8 cellular contexts compared by ENCODE assay signal in the genomic region with DNA sequence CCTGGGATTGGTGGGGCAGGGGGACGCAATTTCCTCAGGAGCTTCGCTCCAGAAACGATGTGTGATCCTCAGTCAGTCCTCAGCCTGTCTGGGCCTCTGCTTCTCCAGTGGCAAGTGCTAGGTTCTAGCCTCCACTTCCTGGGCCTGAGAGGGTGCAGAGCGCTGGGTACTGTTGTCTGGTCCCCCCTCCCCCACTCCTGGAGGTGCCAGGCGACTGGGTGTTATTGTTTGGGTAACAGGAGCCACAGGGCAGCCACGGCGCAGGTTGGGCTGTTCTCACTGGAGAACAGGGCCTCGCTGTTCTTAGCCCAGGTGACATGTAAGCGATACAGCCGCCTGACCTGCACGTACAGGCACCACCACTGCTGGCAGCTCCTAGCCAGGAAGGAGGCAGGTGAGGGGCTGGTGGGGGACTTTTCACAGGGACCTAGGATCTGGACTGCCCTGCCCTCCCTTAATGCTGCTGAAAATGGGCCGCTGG. TPM values are rescaled to one million over a fixed set of nuclear protein-coding genes. Genes with fewer than 3 reads are reported as not detected.
DNase-seq lines count a peak whose midpoint lies in the region; ATAC-seq, FAIRE-seq and TF ChIP-seq lines count a peak whose summit lies in the region.

No MANE protein-coding gene starts in this region.

- CTCF ChIA-PET in H1 (lab: Charles Lee; ENCODE audit: partially characterized antibody) = interaction anchor here (0.7 to 9.3 kb wide), 9 partner anchors 8 to 257 kb away, joined by 3 to 88 read pairs (median 4); no protein-coding TSS in a partner anchor

- H3K36me3 Mint-ChIP-seq in natural killer cell treated with Interleukin-12 subunit alpha and Interleukin-12 subunit beta and Interleukin-15 and Interleukin-18, amount 100 ng/mL, for 72 hours = no peaks in the 10 kb centered on the region

- H3K79me2 ChIP-seq in H1 (ENCODE audit: control insufficient read depth in 1 of 2, insufficient read depth in 2 of 2, low read length in 2 of 2) = peaks cover 0 to 40% of the 10 kb centered on the region in 2 experiments; a peak in 2 of 4 replicates

- peak overlapping the region; percentile 12 for H3K4ac ChIP-seq in H1 (replicated peaks; ENCODE audit: insufficient read length, low read depth, low read length)

- peak overlapping the region; percentile 65 for H2AK5ac ChIP-seq in H1 (ENCODE audit: low read depth, low read length)

- H3K4me3 ChIP-seq in H1 (ENCODE audit: extremely low read depth in 1 of 4, insufficient read depth in 2 of 4, low read depth in 3 of 4, low read length in 4 of 4) = peak overlapping the region; percentile 4 to 97 (median 94); a peak in 7 of 8 replicates

- H3K9ac ChIP-seq in H1 (replicated peaks in 1 of 4; ENCODE audit: extremely low read depth in 1 of 4, low read depth in 3 of 4, low read length in 3 of 4) = peak overlapping the region in 2 of 4 experiments; percentile 34 to 48; a peak in 3 of 7 replicates

- H2BK20ac ChIP-seq in H1 (ENCODE audit: low read length) = peak overlapping the region; percentile 6

- H2BK5ac ChIP-seq in H1 (ENCODE audit: low read depth, low read length) = peak overlapping the region; percentile 94

- ATAC-seq in natural killer cell treated with Interleukin-12 subunit alpha and Interleukin-12 subunit beta and Interleukin-15 and Interleukin-18, amount 100 ng/mL, for 72 hours = no peak
- no peak for ATAC-seq in HG02884 (IDR thresholded peaks at IDR 0.05; ENCODE audit: unreplicated experiment)

- no peak for TF ChIP-seq POLR2A in H1 (IDR thresholded peaks at IDR 0.05; ENCODE audit: control extremely low read depth in 1 of 2, low read depth in 2 of 2, low read length in 2 of 2)

- H4K91ac ChIP-seq in H1 (replicated peaks; ENCODE audit: insufficient read length, low read length) = peak overlapping the region; percentile 63

- peak overlapping the region; percentile 85 for H3K18ac ChIP-seq in H1 (ENCODE audit: extremely low read depth, low read length)

- H2BK120ac ChIP-seq in H1 (replicated peaks; ENCODE audit: low read depth, low read length) = no peak overlapping the region

- peak overlapping the region; percentile 77 for H3K27ac ChIP-seq in H1 (ENCODE audit: low read depth, low read length)

- no peak for TF ChIP-seq RAD21 in H1 (IDR thresholded peaks at IDR 0.05 in 1 of 2, conservative IDR thresholded peaks at IDR 0.05 in 1 of 2; ENCODE audit: low read depth in 2 of 2, low read length in 2 of 2)

- H3K4me3 Mint-ChIP-seq in natural killer cell treated with Interleukin-12 subunit alpha and Interleukin-12 subunit beta and Interleukin-15 and Interleukin-18, amount 100 ng/mL, for 72 hours = peak overlapping the region; percentile 76

- TF ChIP-seq EP300 in H1 (IDR thresholded peaks at IDR 0.05; ENCODE audit: borderline replicate concordance in 1 of 2, low read depth in 2 of 2, low read length in 2 of 2) = no peak

- peak overlapping the region; percentile 93 to 100 for H3K4me2 ChIP-seq in H1 (ENCODE audit: insufficient read depth in 1 of 2, low read depth in 2 of 2, low read length in 2 of 2)

- no peaks in the 10 kb centered on the region for H3K9me3 ChIP-seq in H1 (ENCODE audit: insufficient read depth in 2 of 2, low read depth in 1 of 2, low read length in 1 of 2)

- POLR2A ChIA-PET in H1 (lab: Charles Lee; ENCODE audit: partially characterized antibody) = interaction anchor here (1.0 to 4.9 kb wide), 8 partner anchors 9 to 61 kb away, joined by 3 to 48 read pairs (median 6); a partner anchor contains a TSS

- H4K8ac ChIP-seq in H1 (ENCODE audit: extremely low read depth, insufficient read depth, low read length) = no peak overlapping the region

- peak overlapping the region; percentile 59 for H4K5ac ChIP-seq in H1 (ENCODE audit: insufficient read length, low read depth, low read length)

- FAIRE-seq in H1 (lab: Jason Lieb, UNC) = no peak

- WGBS in H1 (ENCODE audit: extremely low coverage in 1 of 2, insufficient coverage in 1 of 2, insufficient read length in 1 of 2, insufficient replicate concordance in 2 of 2, low coverage in 1 of 2, low lambda C conversion rate in 2 of 2, missing lambda C conversion rate in 1 of 2), 2 experiments = 57% methylated on average over 12 of the region's 12 CpGs; no CpG with 5 or more reads in 1 of the 2 experiments

- no peak overlapping the region for H3K23ac ChIP-seq in H1 (ENCODE audit: insufficient read length)

- no peak overlapping the region for H3K14ac ChIP-seq in H1 (ENCODE audit: insufficient read length)

- H3K4me1 ChIP-seq in H1 (replicated peaks in 1 of 4; ENCODE audit: control insufficient read depth in 3 of 4, insufficient read depth in 4 of 4, low read length in 3 of 4) = peaks cover 11 to 20% (median 19%) of the 10 kb centered on the region in 4 experiments

- peaks cover 9% of the 10 kb centered on the region for H3K79me1 ChIP-seq in H1 (ENCODE audit: low read depth, low read length)

- peaks cover 11% of the 10 kb centered on the region in 2 experiments for H4K20me1 ChIP-seq in H1 (replicated peaks in 1 of 2; ENCODE audit: control insufficient read depth in 1 of 2, insufficient read depth in 2 of 2, low read length in 2 of 2)

- no peaks in the 10 kb centered on the region for H3K27me3 Mint-ChIP-seq in natural killer cell treated with Interleukin-12 subunit alpha and Interleukin-12 subunit beta and Interleukin-15 and Interleukin-18, amount 100 ng/mL, for 72 hours

- H2BK15ac ChIP-seq in H1 (ENCODE audit: low read length) = 0 out of 2 replicates have a peak overlapping the region, but pooled peaks have one; percentile 61

- no peaks in the 10 kb centered on the region for H3K9me3 Mint-ChIP-seq in natural killer cell treated with Interleukin-12 subunit alpha and Interleukin-12 subunit beta and Interleukin-15 and Interleukin-18, amount 100 ng/mL, for 72 hours

- H3K56ac ChIP-seq in H1 (replicated peaks; ENCODE audit: insufficient read length, low read depth, low read length) = peak overlapping the region; percentile 43

- DNase-seq in DMS153 (lab: John Stamatoyannopoulos, UW) = peak; percentile 94
- peak; percentile 77 for DNase-seq in NCI-H2107 (lab: John Stamatoyannopoulos, UW)
- DNase-seq in H1 (ENCODE audit: low read depth in 1 of 2, low spot score in 2 of 2) = no peak
- no peak for DNase-seq in natural killer cell treated with Interleukin-12 subunit alpha and Interleukin-12 subunit beta and Interleukin-15 and Interleukin-18, amount 100 ng/mL, for 72 hours (ENCODE audit: low spot score)
- DNase-seq in nucleus accumbens (lab: John Stamatoyannopoulos, UW) = no peak
- DNase-seq in occipital lobe (lab: John Stamatoyannopoulos, UW) = no peak
- no peak for DNase-seq in T-helper 1 cell

- TF ChIP-seq CTCF in H1 (IDR thresholded peaks at IDR 0.05; ENCODE audit: control extremely low read depth in 1 of 3, insufficient read depth in 1 of 3, low read depth in 1 of 3, low read length in 3 of 3) = no peak

- no peaks in the 10 kb centered on the region for H3K27me3 ChIP-seq in H1 (replicated peaks in 1 of 4; ENCODE audit: control insufficient read depth in 3 of 4, extremely low read depth in 1 of 4, insufficient read depth in 3 of 4, low read length in 3 of 4)

- peaks cover 10% of the 10 kb centered on the region; the same call in 1 of the 2 replicates for H3K23me2 ChIP-seq in H1 (ENCODE audit: low read depth, low read length)

- no peak overlapping the region for H2AFZ ChIP-seq in H1 (ENCODE audit: low read length)

- no peak overlapping the region for H3K27ac Mint-ChIP-seq in natural killer cell treated with Interleukin-12 subunit alpha and Interleukin-12 subunit beta and Interleukin-15 and Interleukin-18, amount 100 ng/mL, for 72 hours

- H3K4me1 Mint-ChIP-seq in natural killer cell treated with Interleukin-12 subunit alpha and Interleukin-12 subunit beta and Interleukin-15 and Interleukin-18, amount 100 ng/mL, for 72 hours (ENCODE audit: low read depth in 2 of 2) = peaks cover 16 to 23% of the 10 kb centered on the region in 2 donors

- H3K36me3 ChIP-seq in H1 (ENCODE audit: control insufficient read depth in 2 of 4, insufficient read depth in 4 of 4, low read length in 3 of 4) = no peaks in the 10 kb centered on the region

- H2BK12ac ChIP-seq in H1 (ENCODE audit: low read depth, low read length) = peak overlapping the region; percentile 45

TF ChIP-seq in H1, 55 proteins besides CTCF, POLR2A, EP300 and RAD21 (continues in another document):
- no peak for TF ChIP-seq CBX8 (IDR thresholded peaks at IDR 0.05; ENCODE audit: borderline replicate concordance, low read depth, low read length)
- TF ChIP-seq SRF (IDR thresholded peaks at IDR 0.05; ENCODE audit: low read depth, low read length) = no peak
- TF ChIP-seq MAFK (IDR thresholded peaks at IDR 0.05; ENCODE audit: low read depth, low read length) = no peak
- no peak for TF ChIP-seq PHF8 (conservative IDR thresholded peaks at IDR 0.05; ENCODE audit: low read depth, low read length)
- no peak for TF ChIP-seq TCF12 (IDR thresholded peaks at IDR 0.05; ENCODE audit: low read depth, low read length)
- no peak for TF ChIP-seq TAF7 (optimal IDR thresholded peaks at IDR 0.05; ENCODE audit: borderline replicate concordance, low read depth, low read length)
- no peak for TF ChIP-seq KDM5A (IDR thresholded peaks at IDR 0.05; ENCODE audit: low read length)

RNA-seq across cellular contexts. Expression of a gene that starts 2.1 kb away (rescaled TPM):
- total RNA-seq in H1 (2021; fragmentation: NEBNext Ultra II Directional; extraction: Animal tissue kit (Norgen Biotek cat#: 25700)) = 55.0 and 56.5 TPM in 2 replicates
- 44.3 and 48.8 TPM in 2 replicates for polyA plus RNA-seq in H1 (2011; rRNA removed)
- polyA plus RNA-seq in H1 (2011; cell fraction: cytosol; rRNA removed) = 46.1 TPM
- 65.0 TPM for polyA plus RNA-seq in H1 (2011; cell fraction: nucleus; rRNA removed)
- polyA plus RNA-seq in H1 (2012, experiment 1 of 2) = 40.0 to 54.8 TPM (median 50.7 TPM) in 4 replicates
- 54.0 TPM for polyA plus RNA-seq in H1 (2012, experiment 2 of 2)
- 33.6 TPM for polyA plus RNA-seq in H1 (2013, experiment 1 of 2)
- 28.5 TPM for polyA plus RNA-seq in H1 (2013, experiment 2 of 2)
- polyA minus RNA-seq in H1 (2011; rRNA and poly(A)+ RNA removed) = 63.2 and 67.1 TPM in 2 replicates
- 47.8 TPM for polyA minus RNA-seq in H1 (2011; cell fraction: cytosol; rRNA and poly(A)+ RNA removed)
- polyA minus RNA-seq in H1 (2011; cell fraction: nucleus; rRNA and poly(A)+ RNA removed) = 43.5 TPM
- total RNA-seq in natural killer cell treated with Interleukin-12 subunit alpha and Interleukin-12 subunit beta and Interleukin-15 and Interleukin-18, amount 100 ng/mL, for 72 hours = 100 to 1,000 TPM; 324 to 369 TPM
- total RNA-seq in occipital lobe = 4.2 TPM

RNA-seq across cellular contexts. Expression of a gene that starts 59.5 kb away (rescaled TPM):
- total RNA-seq in H1 (2021; fragmentation: NEBNext Ultra II Directional; extraction: Animal tissue kit (Norgen Biotek cat#: 25700)) = 452 and 453 TPM in 2 replicates
- polyA plus RNA-seq in H1 (2011; rRNA removed) = 144 and 254 TPM in 2 replicates
- 207 TPM for polyA plus RNA-seq in H1 (2011; cell fraction: cytosol; rRNA removed)
- 139 TPM for polyA plus RNA-seq in H1 (2011; cell fraction: nucleus; rRNA removed)
- polyA plus RNA-seq in H1 (2012, experiment 1 of 2) = 401 to 512 TPM (median 449 TPM) in 4 replicates
- polyA plus RNA-seq in H1 (2012, experiment 2 of 2) = 287 TPM
- 455 TPM for polyA plus RNA-seq in H1 (2013, experiment 1 of 2)
- polyA plus RNA-seq in H1 (2013, experiment 2 of 2) = 462 TPM
- polyA minus RNA-seq in H1 (2011; rRNA and poly(A)+ RNA removed) = 78.8 and 84.2 TPM in 2 replicates
- 84.5 TPM for polyA minus RNA-seq in H1 (2011; cell fraction: cytosol; rRNA and poly(A)+ RNA removed)
- 135 TPM for polyA minus RNA-seq in H1 (2011; cell fraction: nucleus; rRNA and poly(A)+ RNA removed)
- 100 to 1,000 TPM; 493 to 648 TPM for total RNA-seq in natural killer cell treated with Interleukin-12 subunit alpha and Interleukin-12 subunit beta and Interleukin-15 and Interleukin-18, amount 100 ng/mL, for 72 hours
- total RNA-seq in occipital lobe = 228 TPM

Comparison
In these comparisons a context has a peak if more than half of its experiments do, and no peak if none do; other contexts are left out.
1. DNase-seq: peak in DMS153 (single experiment) and NCI-H2107 (single experiment); none in H1 (0 of 2), natural killer cell treated with Interleukin-12 subunit alpha and Interleukin-12 subunit beta and Interleukin-15 and Interleukin-18, amount 100 ng/mL, for 72 hours (single experiment), nucleus accumbens (0 of 56), occipital lobe (single experiment) and T-helper 1 cell (0 of 5).
2. RNA of a gene that starts 2.1 kb away (total RNA-seq): 324 to 369 TPM in natural killer cell treated with Interleukin-12 subunit alpha and Interleukin-12 subunit beta and Interleukin-15 and Interleukin-18, amount 100 ng/mL, for 72 hours and 55.0 to 56.5 TPM in H1; 4.2 TPM in occipital lobe (single experiment); every median in the first group is over 10 times any median in the second.